Comparison of ENCODE assay signal across 10 cellular contexts in genomic region chr12:4455849-4456248, GRCh38. TPM values are rescaled to one million over a fixed set of nuclear protein-coding genes. Genes with fewer than 3 reads are reported as not detected.
"Had no signal": no experiment of that assay in that cellular context is flagged by ENCODE, and none has a peak within 500 bp of the region (broad histone marks: within the 10 kb centered on the region; RNA-seq: fewer than 3 reads in every experiment).

No MANE protein-coding gene starts in this region.

RNA-seq across cellular contexts. Expression of gene FGF6, which starts 10.2 kb away (rescaled TPM):
- total RNA-seq: activated CD4-positive, alpha-beta memory T cell treated with anti-CD3 and anti-CD28 coated beads, Interleukin-2, amount 10 ng/mL, durations not matched to agents 7 days and 5 days; activated CD8-positive, alpha-beta memory T cell treated with anti-CD3 and anti-CD28 coated beads for 36 hours; activated naive CD8-positive, alpha-beta T cell treated with anti-CD3 and anti-CD28 coated beads for 36 hours; ascending aorta; cardiac muscle cell; chondrocyte; colonic mucosa; SJSA1 had no signal
- polyA plus RNA-seq: adipose tissue, cardiac muscle cell, SK-N-SH had no signal
